10 cellular contexts compared by ENCODE assay signal in genomic region chr7:140542226-140542625, GRCh38.
DNase-seq lines count a peak whose midpoint lies in the region; ATAC-seq and TF ChIP-seq lines count a peak whose summit lies in the region.
"Had no signal": no experiment of that assay in that cellular context is flagged by ENCODE, and none has a peak within 500 bp of the region (broad histone marks: within the 10 kb centered on the region; RNA-seq: fewer than 3 reads in every experiment).

No MANE protein-coding gene starts in this region.

- CTCF ChIA-PET in T-cell (lab: Charles Lee), result interaction anchor here in 1 of 2 donors (0.6 kb wide), 1 partner anchor 41 kb away, joined by 3 read pairs; no protein-coding TSS in a partner anchor

- DNase-seq in MG63 (peak; percentile 22), lower lobe of right lung (no peak), type B pancreatic cell (ENCODE audit: extremely low spot score, unreplicated experiment) (no peak), middle frontal gyrus (ENCODE audit: extremely low spot score, low spot score) (no peak), ascending aorta (ENCODE audit: low spot score in 2 of 2) (no peak), T-cell (no peak), AML-193 (lab: John Stamatoyannopoulos, UW) (no peak)
- DNase-seq: activated naive CD4-positive, alpha-beta T cell treated with anti-CD3 and anti-CD28 coated beads for 36 hours; stimulated activated CD4-positive, alpha-beta T cell treated with anti-CD3 and anti-CD28 coated beads, Interleukin-2, amount 100 ng/mL, for 24 hours had no signal

- H3K36me3 ChIP-seq in MG63 (peaks cover 6% of the 10 kb centered on the region), esophagus (ENCODE audit: control insufficient read depth in 2 of 2, insufficient read depth in 2 of 2, low read length in 1 of 2) (no peaks in the 10 kb centered on the region), lower lobe of right lung (peaks cover 8% of the 10 kb centered on the region), ascending aorta (no peaks in the 10 kb centered on the region)

- H3K4me3 ChIP-seq in MG63 (no peak overlapping the region), esophagus (ENCODE audit: low read depth in 1 of 2, low read length in 2 of 2) (no peak overlapping the region), lower lobe of right lung (no peak overlapping the region), ascending aorta (no peak overlapping the region)

- intact Hi-C loops in lower lobe of right lung (cut with DNase I), result no loop called here
- intact Hi-C loops in ascending aorta (cut with DNase I), result no loop called here

- no peaks in the 10 kb centered on the region for H3K27me3 ChIP-seq in MG63
- H3K27me3 ChIP-seq in esophagus (ENCODE audit: control insufficient read depth in 1 of 2, insufficient read depth in 2 of 2, low read length in 2 of 2), result no peaks in the 10 kb centered on the region
- H3K27me3 ChIP-seq in lower lobe of right lung (ENCODE audit: low read depth), result no peaks in the 10 kb centered on the region
- H3K27me3 ChIP-seq in ascending aorta, result no peaks in the 10 kb centered on the region

- H3K9me3 ChIP-seq in MG63, result no peaks in the 10 kb centered on the region
- no peaks in the 10 kb centered on the region for H3K9me3 ChIP-seq in esophagus (ENCODE audit: control insufficient read depth in 2 of 2, insufficient read depth in 1 of 2, low read depth in 1 of 2, low read length in 1 of 2)
- no peaks in the 10 kb centered on the region for H3K9me3 ChIP-seq in lower lobe of right lung
- H3K9me3 ChIP-seq in ascending aorta, result no peaks in the 10 kb centered on the region

- peaks cover 17% of the 10 kb centered on the region for H3K36me3 Mint-ChIP-seq in type B pancreatic cell
- no peaks in the 10 kb centered on the region for H3K36me3 Mint-ChIP-seq in T-cell

- H3K27me3 Mint-ChIP-seq in type B pancreatic cell (no peaks in the 10 kb centered on the region), T-cell (peaks cover 4 to 25% of the 10 kb centered on the region in 2 donors)

- POLR2A ChIA-PET in T-cell (lab: Charles Lee), result interaction anchor here in 1 of 2 donors (0.6 kb wide), 1 partner anchor 61 kb away, joined by 10 read pairs; no protein-coding TSS in a partner anchor

- ATAC-seq in lower lobe of right lung (peak; percentile 36 to 49), T-cell (replicated peaks in 1 of 4) (no peak)

- WGBS in esophagus, 2 donors, result 38 to 51% methylated on average over 7 of the region's 7 CpGs

- H3K4me1 Mint-ChIP-seq in type B pancreatic cell (ENCODE audit: unreplicated experiment) (peaks cover 38% of the 10 kb centered on the region), T-cell (peaks cover 0 to 5% (median 4%) of the 10 kb centered on the region in 3 donors)

- H3K27ac ChIP-seq in esophagus (ENCODE audit: low read depth in 2 of 2, low read length in 1 of 2), result peak overlapping the region; percentile 70 to 73
- peak overlapping the region; percentile 60 for H3K27ac ChIP-seq in lower lobe of right lung
- H3K27ac ChIP-seq in ascending aorta, result no peak overlapping the region

- H3K27ac Mint-ChIP-seq in type B pancreatic cell, result peak overlapping the region; percentile 93
- no peak overlapping the region for H3K27ac Mint-ChIP-seq in T-cell
- H3K27ac Mint-ChIP-seq: activated naive CD4-positive, alpha-beta T cell treated with anti-CD3 and anti-CD28 coated beads for 36 hours had no signal

- H3K4me3 Mint-ChIP-seq in type B pancreatic cell (peak overlapping the region; percentile 79), T-cell (no peak overlapping the region)
- H3K4me3 Mint-ChIP-seq: activated naive CD4-positive, alpha-beta T cell treated with anti-CD3 and anti-CD28 coated beads for 36 hours had no signal

- TF ChIP-seq CTCF in lower lobe of right lung (IDR thresholded peaks at IDR 0.05) (no peak), type B pancreatic cell (conservative IDR thresholded peaks at IDR 0.05) (no peak), ascending aorta (IDR thresholded peaks at IDR 0.05) (no peak)

- H3K4me1 ChIP-seq in esophagus (ENCODE audit: control insufficient read depth in 2 of 2, insufficient read depth in 2 of 2, low read length in 1 of 2), result peaks cover 0 to 2% of the 10 kb centered on the region in 2 donors
- H3K4me1 ChIP-seq in lower lobe of right lung, result peaks cover 17% of the 10 kb centered on the region
- no peaks in the 10 kb centered on the region for H3K4me1 ChIP-seq in ascending aorta

- H3K9me3 Mint-ChIP-seq in type B pancreatic cell (no peaks in the 10 kb centered on the region), T-cell (no peaks in the 10 kb centered on the region)
- H3K9me3 Mint-ChIP-seq: activated naive CD4-positive, alpha-beta T cell treated with anti-CD3 and anti-CD28 coated beads for 36 hours had no signal

Comparison
In these comparisons a context has a peak if more than half of its experiments do, and no peak if none do; other contexts are left out.
1. H3K27ac ChIP-seq: peak in esophagus (2 of 2) and lower lobe of right lung (single experiment); none in ascending aorta (0 of 2).
2. ATAC-seq: peak in lower lobe of right lung (2 of 2); none in T-cell (0 of 4).